In genomic region chr15:44606740-44607139, GRCh38 we compare ENCODE assay signal across 18 cellular contexts. TPM values are rescaled to one million over a fixed set of nuclear protein-coding genes. Genes with fewer than 3 reads are reported as not detected.
A peak's percentile ranks its signal among the peaks of the same experiment; 100 is the strongest.
DNase-seq lines count a peak whose midpoint lies in the region; ATAC-seq, FAIRE-seq and TF ChIP-seq lines count a peak whose summit lies in the region.
"Had no signal": no experiment of that assay in that cellular context is flagged by ENCODE, and none has a peak within 500 bp of the region (broad histone marks: within the 10 kb centered on the region; RNA-seq: fewer than 3 reads in every experiment).

No MANE protein-coding gene starts in this region.

- no peaks in the 10 kb centered on the region for H3K4me1 Mint-ChIP-seq in activated T-cell treated with anti-CD3 and anti-CD28 coated beads, Interleukin-2, amount 50 U/mL, for 72 hours (ENCODE audit: low read depth)
- no peaks in the 10 kb centered on the region for H3K4me1 Mint-ChIP-seq in activated T-helper 17 cell treated with anti-CD3 and anti-CD28 coated beads, Interleukin-2, amount 50 U/mL, for 72 hours
- no peaks in the 10 kb centered on the region for H3K4me1 Mint-ChIP-seq in memory B cell
- H3K4me1 Mint-ChIP-seq in HFFc6 (ENCODE audit: low read depth), result no peaks in the 10 kb centered on the region

- no peak for TF ChIP-seq CTCF in HFFc6 (IDR thresholded peaks at IDR 0.05)

- DNase-seq in activated T-cell treated with anti-CD3 and anti-CD28 coated beads, Interleukin-2, amount 50 U/mL, for 72 hours, result no peak
- DNase-seq in activated T-cell treated with anti-CD3 and anti-CD28 coated beads for 4 hours, result no peak
- DNase-seq in GM18507 (ENCODE audit: extremely low spot score, insufficient read length, low read depth), result no peak
- no peak for DNase-seq in memory B cell (ENCODE audit: low spot score in 2 of 2)
- DNase-seq in amniotic stem cell (lab: John Stamatoyannopoulos, UW), result no peak
- DNase-seq in HFFc6, result no peak
- no peak for DNase-seq in activated CD4-positive, alpha-beta T cell treated with anti-CD3 and anti-CD28 coated beads, Interleukin-2, amount 50 U/mL, for 1 hour
- DNase-seq: ACHN; Calu3; CD4-positive, CD25-positive, alpha-beta regulatory T cell; DMS 273 treated with DMSO at 0.1 percent for 48 hours; EL; GOT3 had no signal

- ATAC-seq in activated T-cell treated with anti-CD3 and anti-CD28 coated beads, Interleukin-2, amount 50 U/mL, for 72 hours (replicated peaks in 1 of 2), result no peak
- ATAC-seq in activated T-helper 17 cell treated with anti-CD3 and anti-CD28 coated beads, Interleukin-2, amount 50 U/mL, for 72 hours (replicated peaks), result no peak
- no peak for ATAC-seq in memory B cell (ENCODE audit: low read depth)
- ATAC-seq: HepG2 had no signal

- FAIRE-seq in GM18507 (lab: Jason Lieb, UNC), result peak; percentile 12
- FAIRE-seq: G401.6, GM12891, HepG2, HTR-8/SVneo had no signal

- peaks cover 9 to 38% of the 10 kb centered on the region in 2 donors for H3K36me3 Mint-ChIP-seq in activated T-cell treated with anti-CD3 and anti-CD28 coated beads, Interleukin-2, amount 50 U/mL, for 72 hours (ENCODE audit: insufficient read depth in 2 of 2)
- peaks cover 99% of the 10 kb centered on the region for H3K36me3 Mint-ChIP-seq in activated T-helper 17 cell treated with anti-CD3 and anti-CD28 coated beads, Interleukin-2, amount 50 U/mL, for 72 hours (ENCODE audit: low read depth)
- H3K36me3 Mint-ChIP-seq in memory B cell (peaks cover 31% of the 10 kb centered on the region), HFFc6 (ENCODE audit: low read depth) (peaks cover 31% of the 10 kb centered on the region)

- H3K27ac Mint-ChIP-seq in activated T-cell treated with anti-CD3 and anti-CD28 coated beads, Interleukin-2, amount 50 U/mL, for 72 hours, result peak overlapping the region; percentile 2
- peak overlapping the region; percentile 26 for H3K27ac Mint-ChIP-seq in activated T-helper 17 cell treated with anti-CD3 and anti-CD28 coated beads, Interleukin-2, amount 50 U/mL, for 72 hours
- H3K27ac Mint-ChIP-seq in memory B cell (peak overlapping the region; percentile 1), HFFc6 (no peak overlapping the region)

- no peaks in the 10 kb centered on the region for H3K9me3 Mint-ChIP-seq in activated T-cell treated with anti-CD3 and anti-CD28 coated beads, Interleukin-2, amount 50 U/mL, for 72 hours
- no peaks in the 10 kb centered on the region for H3K9me3 Mint-ChIP-seq in activated T-helper 17 cell treated with anti-CD3 and anti-CD28 coated beads, Interleukin-2, amount 50 U/mL, for 72 hours
- H3K9me3 Mint-ChIP-seq in memory B cell (no peaks in the 10 kb centered on the region), HFFc6 (no peaks in the 10 kb centered on the region)

- H3K27me3 Mint-ChIP-seq in activated T-cell treated with anti-CD3 and anti-CD28 coated beads, Interleukin-2, amount 50 U/mL, for 72 hours (ENCODE audit: low read depth), result no peaks in the 10 kb centered on the region
- no peaks in the 10 kb centered on the region for H3K27me3 Mint-ChIP-seq in activated T-helper 17 cell treated with anti-CD3 and anti-CD28 coated beads, Interleukin-2, amount 50 U/mL, for 72 hours
- no peaks in the 10 kb centered on the region for H3K27me3 Mint-ChIP-seq in memory B cell
- H3K27me3 Mint-ChIP-seq in HFFc6 (ENCODE audit: insufficient read depth), result no peaks in the 10 kb centered on the region; the same call in 1 of the 2 replicates
- H3K27me3 Mint-ChIP-seq: CD4-positive, CD25-positive, alpha-beta regulatory T cell had no signal

- no peak overlapping the region for H3K4me3 Mint-ChIP-seq in activated T-cell treated with anti-CD3 and anti-CD28 coated beads, Interleukin-2, amount 50 U/mL, for 72 hours
- H3K4me3 Mint-ChIP-seq in activated T-helper 17 cell treated with anti-CD3 and anti-CD28 coated beads, Interleukin-2, amount 50 U/mL, for 72 hours, result no peak overlapping the region
- H3K4me3 Mint-ChIP-seq in memory B cell (no peak overlapping the region), HFFc6 (no peak overlapping the region)
- H3K4me3 Mint-ChIP-seq: CD4-positive, CD25-positive, alpha-beta regulatory T cell had no signal

RNA-seq across cellular contexts. Expression of gene SPG11, which starts 56.7 kb away (rescaled TPM):
- 100 to 1,000 TPM; 127 to 134 TPM for total RNA-seq in activated T-cell treated with anti-CD3 and anti-CD28 coated beads, Interleukin-2, amount 50 U/mL, for 72 hours
- 10 to 100 TPM; 55.7 to 98.4 TPM for total RNA-seq in activated T-helper 17 cell treated with anti-CD3 and anti-CD28 coated beads, Interleukin-2, amount 50 U/mL, for 72 hours
- total RNA-seq in HFFc6 (2021; fragmentation: NEBNext Ultra II Directional; extraction: Animal tissue kit (Norgen Biotek cat#: 25700)), result 10 to 100 TPM; 28.0 to 34.1 (median 31.2) TPM
